In genomic region chr19:34217952-34218817, GRCh38 we compare ENCODE assay signal across 8 cellular contexts. TPM values are rescaled to one million over a fixed set of nuclear protein-coding genes. Genes with fewer than 3 reads are reported as not detected.
DNase-seq lines count a peak whose midpoint lies in the region; ATAC-seq and TF ChIP-seq lines count a peak whose summit lies in the region.

No MANE protein-coding gene starts in this region.

- no peak for TF ChIP-seq CTCF in fibroblast of villous mesenchyme (IDR thresholded peaks at IDR 0.05; ENCODE audit: insufficient read depth, low read depth, low read length)

- ATAC-seq in HG03103 (IDR thresholded peaks at IDR 0.05; ENCODE audit: low read depth, unreplicated experiment) = peak; percentile 67
- ATAC-seq in GM21786 (IDR thresholded peaks at IDR 0.05; ENCODE audit: unreplicated experiment) = no peak

- DNase-seq in EH (ENCODE audit: low read depth) = peak; percentile 96
- DNase-seq in NOMO-1 treated with DMSO at 0.1 percent for 48 hours (lab: John Stamatoyannopoulos, UW; ENCODE audit: unreplicated experiment) = peak; percentile 92
- DNase-seq in activated T-cell treated with anti-CD3 and anti-CD28 coated beads for 4 hours = peak; percentile 38
- peak; percentile 99 for DNase-seq in fibroblast of villous mesenchyme (ENCODE audit: low read depth)
- DNase-seq in stimulated activated CD8-positive, alpha-beta memory T cell treated with anti-CD3 and anti-CD28 coated beads, Interleukin-15, amount 100 ng/mL, for 4 hours (ENCODE audit: low read depth in 2 of 2) = peak; percentile 41 to 42
- no peak for DNase-seq in NCI-H524 treated with DMSO at 0.1 percent for 48 hours (lab: John Stamatoyannopoulos, UW)

- no peak overlapping the region for H3K4me3 ChIP-seq in fibroblast of villous mesenchyme (ENCODE audit: low read depth, low read length)

RNA-seq across cellular contexts. Expression of gene GARRE1, which starts 36.2 kb away (rescaled TPM):
- total RNA-seq in fibroblast of villous mesenchyme = 14.5 and 16.8 TPM in 2 replicates

RNA-seq across cellular contexts. Expression of gene LSM14A, which starts 45.9 kb away (rescaled TPM):
- total RNA-seq in fibroblast of villous mesenchyme = 72.1 and 74.1 TPM in 2 replicates
